9 cellular contexts compared by ENCODE assay signal in genomic region chr19:55212447-55212846, GRCh38. TPM values are rescaled to one million over a fixed set of nuclear protein-coding genes. Genes with fewer than 3 reads are reported as not detected.
DNase-seq lines count a peak whose midpoint lies in the region; ATAC-seq, FAIRE-seq and TF ChIP-seq lines count a peak whose summit lies in the region.
"Had no signal": no experiment of that assay in that cellular context is flagged by ENCODE, and none has a peak within 500 bp of the region (broad histone marks: within the 10 kb centered on the region; RNA-seq: fewer than 3 reads in every experiment).

No MANE protein-coding gene starts in this region.

- POLR2A ChIA-PET in CD8-positive, alpha-beta T cell (lab: Charles Lee), result no interaction called here
- POLR2A ChIA-PET in activated CD8-positive, alpha-beta T cell treated with anti-CD3 and anti-CD28 coated beads, Interleukin-2, amount 10 ng/mL, durations not matched to agents 7 days and 5 days (lab: Charles Lee), result no interaction called here

- no peak overlapping the region for H3K4me2 ChIP-seq in Karpas-422 (ENCODE audit: low read depth, low read length, poor library complexity, severe bottlenecking)

- no peak for FAIRE-seq in kidney (lab: Jason Lieb, UNC)

- CTCF ChIA-PET in CD8-positive, alpha-beta T cell (lab: Charles Lee), result interaction anchor here (1.0 kb wide), 1 partner anchor 79 kb away, joined by 3 read pairs; no protein-coding TSS in a partner anchor
- CTCF ChIA-PET in activated CD8-positive, alpha-beta T cell treated with anti-CD3 and anti-CD28 coated beads, Interleukin-2, amount 10 ng/mL, durations not matched to agents 7 days and 5 days (lab: Charles Lee), result no interaction called here

- no peak for TF ChIP-seq EP300 in esophagus muscularis mucosa (IDR thresholded peaks at IDR 0.05)

- no peak overlapping the region for H3K27ac Mint-ChIP-seq in CD8-positive, alpha-beta T cell
- no peak overlapping the region for H3K27ac Mint-ChIP-seq in activated CD8-positive, alpha-beta T cell treated with anti-CD3 and anti-CD28 coated beads, Interleukin-2, amount 10 ng/mL, durations not matched to agents 7 days and 5 days
- H3K27ac Mint-ChIP-seq: activated naive CD4-positive, alpha-beta T cell treated with anti-CD3 and anti-CD28 coated beads, Interleukin-2, amount 50 U/mL, for 24 hours had no signal

- no peak overlapping the region for H3K4me3 Mint-ChIP-seq in CD8-positive, alpha-beta T cell
- H3K4me3 Mint-ChIP-seq in activated CD8-positive, alpha-beta T cell treated with anti-CD3 and anti-CD28 coated beads, Interleukin-2, amount 10 ng/mL, durations not matched to agents 7 days and 5 days, result no peak overlapping the region
- H3K4me3 Mint-ChIP-seq: activated naive CD4-positive, alpha-beta T cell treated with anti-CD3 and anti-CD28 coated beads, Interleukin-2, amount 50 U/mL, for 24 hours had no signal

- H3K79me2 ChIP-seq in Karpas-422 (ENCODE audit: low read length), result no peaks in the 10 kb centered on the region

- H3K27me3 Mint-ChIP-seq in CD8-positive, alpha-beta T cell (ENCODE audit: low read depth), result peaks cover 24% of the 10 kb centered on the region
- H3K27me3 Mint-ChIP-seq in activated CD8-positive, alpha-beta T cell treated with anti-CD3 and anti-CD28 coated beads, Interleukin-2, amount 10 ng/mL, durations not matched to agents 7 days and 5 days (ENCODE audit: low read depth), result peaks cover 12% of the 10 kb centered on the region

- no peak for TF ChIP-seq POLR2A in esophagus muscularis mucosa (IDR thresholded peaks at IDR 0.05; ENCODE audit: low read depth)

- WGBS in esophagus muscularis mucosa, result 90% methylated on average over 2 of the region's 3 CpGs

- H3K4me1 ChIP-seq in CD8-positive, alpha-beta T cell (ENCODE audit: insufficient read depth, low read length), result peaks cover 12% of the 10 kb centered on the region
- H3K4me1 ChIP-seq in Karpas-422 (ENCODE audit: low read length), result peaks cover 12% of the 10 kb centered on the region
- H3K4me1 ChIP-seq in esophagus muscularis mucosa, result peaks cover 17 to 33% (median 26%) of the 10 kb centered on the region in 4 donors
- H3K4me1 ChIP-seq in kidney (ENCODE audit: control insufficient read depth in 1 of 2, insufficient read depth in 1 of 2, low read depth in 1 of 2, low read length in 2 of 2), result peaks cover 0 to 2% of the 10 kb centered on the region in 2 donors

- intact Hi-C loops in CD8-positive, alpha-beta T cell (cut with DNase I, micrococcal nuclease), result no loop called here
- intact Hi-C loops in esophagus muscularis mucosa (cut with DNase I) (no loop called here), kidney (cut with DNase I) (no loop called here)

- H4K20me1 ChIP-seq in Karpas-422 (ENCODE audit: insufficient read depth, low read depth, low read length), result no peaks in the 10 kb centered on the region

- peak; percentile 34 for ATAC-seq in CD8-positive, alpha-beta T cell
- ATAC-seq in activated CD8-positive, alpha-beta T cell treated with anti-CD3 and anti-CD28 coated beads, Interleukin-2, amount 10 ng/mL, durations not matched to agents 7 days and 5 days, result no peak

- H3K27ac ChIP-seq in CD8-positive, alpha-beta T cell (ENCODE audit: low read depth, low read length), result no peak overlapping the region
- H3K27ac ChIP-seq in Karpas-422 (ENCODE audit: low read length) (no peak overlapping the region), esophagus muscularis mucosa (replicated peaks in 1 of 4) (no peak overlapping the region), kidney (ENCODE audit: low read depth in 2 of 2, low read length in 2 of 2) (no peak overlapping the region)

- no peak for TF ChIP-seq CTCF in CD8-positive, alpha-beta T cell (IDR thresholded peaks at IDR 0.05)
- TF ChIP-seq CTCF in esophagus muscularis mucosa (IDR thresholded peaks at IDR 0.05) (no peak), kidney (IDR thresholded peaks at IDR 0.05; ENCODE audit: borderline replicate concordance, extremely low read depth, insufficient read depth) (no peak)

- no peaks in the 10 kb centered on the region for H3K9me3 ChIP-seq in CD8-positive, alpha-beta T cell (ENCODE audit: low read length)
- H3K9me3 ChIP-seq in Karpas-422 (ENCODE audit: low read length) (no peaks in the 10 kb centered on the region), esophagus muscularis mucosa (peaks cover 0 to 11% (median 7%) of the 10 kb centered on the region in 4 donors), kidney (ENCODE audit: control insufficient read depth in 1 of 2, low read length in 2 of 2) (peaks cover 2 to 4% of the 10 kb centered on the region in 2 donors)

- H3K9ac ChIP-seq in Karpas-422 (ENCODE audit: low read length) (no peak overlapping the region), kidney (ENCODE audit: low read length in 2 of 2) (no peak overlapping the region)

- peak in 4 of 7 experiments; percentile 37 to 58 (median 40) for DNase-seq in CD8-positive, alpha-beta T cell
- DNase-seq in Karpas-422, result peak; percentile 97
- DNase-seq in activated CD8-positive, alpha-beta T cell treated with anti-CD3 and anti-CD28 coated beads, Interleukin-2, amount 10 ng/mL, durations not matched to agents 7 days and 5 days, result peak; percentile 62
- peak; percentile 23 to 30 for DNase-seq in lung microvascular endothelial cell (ENCODE audit: low read depth in 2 of 2)
- DNase-seq in dedifferentiated amniotic fluid mesenchymal stem cell (ENCODE audit: extremely low spot score), result no peak
- DNase-seq in retina, result no peak
- DNase-seq in esophagus muscularis mucosa (ENCODE audit: extremely low spot score), result no peak
- no peak for DNase-seq in kidney

- H3K36me3 Mint-ChIP-seq in CD8-positive, alpha-beta T cell, result no peaks in the 10 kb centered on the region
- peaks cover 4% of the 10 kb centered on the region for H3K36me3 Mint-ChIP-seq in activated CD8-positive, alpha-beta T cell treated with anti-CD3 and anti-CD28 coated beads, Interleukin-2, amount 10 ng/mL, durations not matched to agents 7 days and 5 days (ENCODE audit: low read depth)

- no peak overlapping the region for H3K4me3 ChIP-seq in CD8-positive, alpha-beta T cell (ENCODE audit: low read depth, low read length)
- no peak overlapping the region for H3K4me3 ChIP-seq in Karpas-422 (ENCODE audit: low read length)
- no peak overlapping the region for H3K4me3 ChIP-seq in esophagus muscularis mucosa
- H3K4me3 ChIP-seq in kidney (ENCODE audit: low read length in 2 of 2), result no peak overlapping the region

- H3K9me2 ChIP-seq in Karpas-422 (replicated peaks; ENCODE audit: insufficient read depth, low read length), result no peaks in the 10 kb centered on the region

- H2AFZ ChIP-seq in Karpas-422 (ENCODE audit: low read length), result no peak overlapping the region

- H3K9me3 Mint-ChIP-seq in CD8-positive, alpha-beta T cell, result peaks cover 8% of the 10 kb centered on the region
- H3K9me3 Mint-ChIP-seq in activated CD8-positive, alpha-beta T cell treated with anti-CD3 and anti-CD28 coated beads, Interleukin-2, amount 10 ng/mL, durations not matched to agents 7 days and 5 days (ENCODE audit: insufficient read depth), result peaks cover 8% of the 10 kb centered on the region

- peaks cover 9% of the 10 kb centered on the region for H3K4me1 Mint-ChIP-seq in CD8-positive, alpha-beta T cell (ENCODE audit: low read depth)
- H3K4me1 Mint-ChIP-seq in activated CD8-positive, alpha-beta T cell treated with anti-CD3 and anti-CD28 coated beads, Interleukin-2, amount 10 ng/mL, durations not matched to agents 7 days and 5 days (ENCODE audit: low read depth), result peaks cover 11% of the 10 kb centered on the region

- H3K36me3 ChIP-seq in CD8-positive, alpha-beta T cell (ENCODE audit: insufficient read depth, low read length), result no peaks in the 10 kb centered on the region
- no peaks in the 10 kb centered on the region for H3K36me3 ChIP-seq in Karpas-422 (ENCODE audit: insufficient read depth, low read length)
- no peaks in the 10 kb centered on the region for H3K36me3 ChIP-seq in esophagus muscularis mucosa
- H3K36me3 ChIP-seq in kidney (ENCODE audit: control insufficient read depth in 1 of 2, insufficient read depth in 2 of 2, low read length in 2 of 2), result no peaks in the 10 kb centered on the region

- no peaks in the 10 kb centered on the region for H3K27me3 ChIP-seq in CD8-positive, alpha-beta T cell (ENCODE audit: insufficient read depth, low read length)
- H3K27me3 ChIP-seq in Karpas-422 (ENCODE audit: low read length), result no peaks in the 10 kb centered on the region
- peaks cover 0 to 66% (median 2%) of the 10 kb centered on the region in 4 donors for H3K27me3 ChIP-seq in esophagus muscularis mucosa

RNA-seq across cellular contexts. Expression of gene PTPRH, which starts 3.1 kb away (rescaled TPM):
- not detected for total RNA-seq in CD8-positive, alpha-beta T cell
- total RNA-seq in Karpas-422 (2014; rRNA removed; shearing (Covaris generic); ENCODE audit: low replicate concordance), result 1.4 TPM in 1 of 2 replicates, not detected in the other
- total RNA-seq in activated CD8-positive, alpha-beta T cell treated with anti-CD3 and anti-CD28 coated beads, Interleukin-2, amount 10 ng/mL, durations not matched to agents 7 days and 5 days, result not detected
- total RNA-seq in lung microvascular endothelial cell (under 0.01 TPM in 2 replicates), esophagus muscularis mucosa (1 to 10 TPM in 2 of 4 donors, under 1 TPM in 2; 0.42 to 2.7 (median 1.4) TPM), kidney (2.8 TPM)
- polyA plus RNA-seq in kidney (ENCODE audit: insufficient read depth, low read depth, low replicate concordance), result not detected

RNA-seq across cellular contexts. Expression of gene TMEM86B, which starts 16.1 kb away (rescaled TPM):
- total RNA-seq in CD8-positive, alpha-beta T cell, result 1 to 10 TPM; 8.9 to 9.3 TPM
- total RNA-seq in Karpas-422 (2014; rRNA removed; shearing (Covaris generic); ENCODE audit: low replicate concordance), result 7.8 and 9.5 TPM in 2 replicates
- 10 to 100 TPM; 11.0 to 13.8 TPM for total RNA-seq in activated CD8-positive, alpha-beta T cell treated with anti-CD3 and anti-CD28 coated beads, Interleukin-2, amount 10 ng/mL, durations not matched to agents 7 days and 5 days
- total RNA-seq in lung microvascular endothelial cell, result 0.44 and 0.99 TPM in 2 replicates
- total RNA-seq in esophagus muscularis mucosa, result 1 to 10 TPM; 1.7 to 2.8 (median 2.4) TPM
- 3.3 TPM for total RNA-seq in kidney
- 4.6 TPM for polyA plus RNA-seq in kidney (ENCODE audit: insufficient read depth, low read depth, low replicate concordance)

RNA-seq across cellular contexts. Expression of gene SYT5, which starts 32.4 kb away (rescaled TPM):
- 1 to 10 TPM; 1.3 to 2.2 TPM for total RNA-seq in CD8-positive, alpha-beta T cell
- not detected in 2 replicates for total RNA-seq in Karpas-422 (2014; rRNA removed; shearing (Covaris generic); ENCODE audit: low replicate concordance)
- 1 to 10 TPM in 1 of 2 experiments, under 1 TPM in 1; 0.47 to 1.3 TPM for total RNA-seq in activated CD8-positive, alpha-beta T cell treated with anti-CD3 and anti-CD28 coated beads, Interleukin-2, amount 10 ng/mL, durations not matched to agents 7 days and 5 days
- total RNA-seq in lung microvascular endothelial cell (not detected in 2 replicates), esophagus muscularis mucosa (1 to 10 TPM in 2 of 4 donors, under 1 TPM in 1, not detected in 1; 0.80 to 2.1 (median 1.7) TPM), kidney (not detected)
- not detected for polyA plus RNA-seq in kidney (ENCODE audit: insufficient read depth, low read depth, low replicate concordance)

RNA-seq across cellular contexts. Expression of gene DNAAF3, which starts 46.0 kb away (rescaled TPM):
- total RNA-seq in CD8-positive, alpha-beta T cell, result not detected
- total RNA-seq in Karpas-422 (2014; rRNA removed; shearing (Covaris generic); ENCODE audit: low replicate concordance), result 2.5 and 4.2 TPM in 2 replicates
- total RNA-seq in activated CD8-positive, alpha-beta T cell treated with anti-CD3 and anti-CD28 coated beads, Interleukin-2, amount 10 ng/mL, durations not matched to agents 7 days and 5 days, result under 1 TPM; 0.21 to 0.23 TPM
- 0.22 and 0.40 TPM in 2 replicates for total RNA-seq in lung microvascular endothelial cell
- total RNA-seq in esophagus muscularis mucosa, result under 1 TPM in 1 of 4 donors, not detected in 3; 0.83 TPM
- total RNA-seq in kidney, result 11.4 TPM
- 5.1 TPM for polyA plus RNA-seq in kidney (ENCODE audit: insufficient read depth, low read depth, low replicate concordance)

RNA-seq across cellular contexts. Expression of gene PPP6R1, which starts 46.4 kb away (rescaled TPM):
- 100 to 1,000 TPM; 163 to 172 TPM for total RNA-seq in CD8-positive, alpha-beta T cell
- 134 and 231 TPM in 2 replicates for total RNA-seq in Karpas-422 (2014; rRNA removed; shearing (Covaris generic); ENCODE audit: low replicate concordance)
- total RNA-seq in activated CD8-positive, alpha-beta T cell treated with anti-CD3 and anti-CD28 coated beads, Interleukin-2, amount 10 ng/mL, durations not matched to agents 7 days and 5 days, result 100 to 1,000 TPM; 256 to 265 TPM
- 16.1 and 24.8 TPM in 2 replicates for total RNA-seq in lung microvascular endothelial cell
- 10 to 100 TPM; 37.4 to 75.5 (median 45.6) TPM for total RNA-seq in esophagus muscularis mucosa
- 61.6 TPM for total RNA-seq in kidney
- polyA plus RNA-seq in kidney (ENCODE audit: insufficient read depth, low read depth, low replicate concordance), result 30.6 TPM

Comparison
In these comparisons a context has a peak if more than half of its experiments do, and no peak if none do; other contexts are left out.
1. DNase-seq: peak in CD8-positive, alpha-beta T cell (4 of 7), Karpas-422 (single experiment), activated CD8-positive, alpha-beta T cell treated with anti-CD3 and anti-CD28 coated beads, Interleukin-2, amount 10 ng/mL, durations not matched to agents 7 days and 5 days (single experiment) and lung microvascular endothelial cell (2 of 2); none in dedifferentiated amniotic fluid mesenchymal stem cell (single experiment), retina (single experiment), esophagus muscularis mucosa (single experiment) and kidney (single experiment).